In the genomic region with DNA sequence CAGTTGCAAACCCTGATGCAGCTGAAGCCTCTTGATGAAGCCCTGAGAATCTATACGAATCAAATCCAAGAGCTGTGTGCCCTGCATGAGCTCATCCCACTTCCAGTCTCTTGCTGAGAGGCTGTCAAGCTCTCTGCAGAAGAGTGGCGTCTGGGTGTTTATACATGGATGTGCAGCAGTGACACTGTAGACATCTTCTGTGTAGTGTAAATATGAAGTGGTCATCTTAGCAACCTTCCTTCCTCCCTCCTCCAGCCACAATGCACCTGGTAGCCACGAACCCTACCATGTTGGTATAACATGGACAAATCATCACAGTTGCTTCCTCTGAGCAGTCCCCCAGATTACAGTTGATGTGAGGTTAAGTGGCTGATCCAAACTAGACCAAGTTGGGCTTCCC, we compare ENCODE assay signal across 20 cellular contexts. TPM values are rescaled to one million over a fixed set of nuclear protein-coding genes. Genes with fewer than 3 reads are reported as not detected.
DNase-seq lines count a peak whose midpoint lies in the region; ATAC-seq and TF ChIP-seq lines count a peak whose summit lies in the region.
"Had no signal": no experiment of that assay in that cellular context is flagged by ENCODE, and none has a peak within 500 bp of the region (broad histone marks: within the 10 kb centered on the region; RNA-seq: fewer than 3 reads in every experiment).

No MANE protein-coding gene starts in this region.

- no peak overlapping the region for H2BK5ac ChIP-seq in H9 (ENCODE audit: insufficient read length, low read length)
- H2BK5ac ChIP-seq in neuronal stem cell (ENCODE audit: low read length), result no peak overlapping the region

- H3K4me2 ChIP-seq in H9 (ENCODE audit: insufficient read depth, insufficient read length, low read length) (no peak overlapping the region), neuronal stem cell (ENCODE audit: insufficient read depth, low read length, poor library complexity, severe bottlenecking) (no peak overlapping the region)

- no peak overlapping the region for H4K5ac ChIP-seq in H9 (ENCODE audit: insufficient read length, low read depth, low read length)

- no peak for ATAC-seq in HG02763 (IDR thresholded peaks at IDR 0.05; ENCODE audit: unreplicated experiment)
- ATAC-seq: GM12878 had no signal

- H2AFZ ChIP-seq in H9 (ENCODE audit: low read length) (no peak overlapping the region), neuronal stem cell (ENCODE audit: low read length) (peak overlapping the region; percentile 40)

- H4K8ac ChIP-seq in H9 (replicated peaks; ENCODE audit: insufficient read length, low read depth, low read length) (peak overlapping the region; percentile 85), neuronal stem cell (ENCODE audit: low read depth, low read length) (no peak overlapping the region)

- no peak overlapping the region for H3K23ac ChIP-seq in H9 (ENCODE audit: insufficient read length, low read depth, low read length)
- no peak overlapping the region for H3K23ac ChIP-seq in neuronal stem cell (ENCODE audit: low read depth, low read length, poor library complexity)

- no peak overlapping the region for H3K27ac Mint-ChIP-seq in H9
- H3K27ac Mint-ChIP-seq: CD4-positive, alpha-beta T cell; IgD-negative memory B cell had no signal

- in situ Hi-C loops in HAP-1 (cut with MboI; ENCODE audit: low sequenced_read_pairs), result no loop called here

- H3K9ac ChIP-seq in H9 (ENCODE audit: extremely low read depth, insufficient read length, low read length), result no peak overlapping the region
- no peak overlapping the region for H3K9ac ChIP-seq in neuronal stem cell (ENCODE audit: low read depth, low read length, poor library complexity)

- H2BK15ac ChIP-seq in H9 (ENCODE audit: low read depth, low read length), result no peak overlapping the region
- no peak overlapping the region for H2BK15ac ChIP-seq in neuronal stem cell (ENCODE audit: low read length)

- no CpG with 5 or more reads among the region's 3 CpGs for WGBS in H9 (ENCODE audit: extremely low coverage, insufficient read length, low lambda C conversion rate)
- no CpG with 5 or more reads among the region's 3 CpGs for WGBS in neuronal stem cell (ENCODE audit: extremely low coverage in 2 of 2, insufficient read length in 2 of 2, insufficient replicate concordance in 1 of 2), 2 donors

- H2BK20ac ChIP-seq in H9 (ENCODE audit: low read depth, low read length, poor library complexity, severe bottlenecking), result no peak overlapping the region

- H3K9me3 ChIP-seq in A673 (ENCODE audit: low read depth, low read length, poor library complexity, severe bottlenecking), result no peaks in the 10 kb centered on the region
- no peaks in the 10 kb centered on the region for H3K9me3 ChIP-seq in H9 (ENCODE audit: control insufficient read depth, low read depth, low read length)
- H3K9me3 ChIP-seq in neuronal stem cell (replicated peaks in 1 of 2; ENCODE audit: control insufficient read depth in 2 of 2, insufficient read depth in 1 of 2, low read depth in 1 of 2, low read length in 2 of 2), result no peaks in the 10 kb centered on the region
- no peaks in the 10 kb centered on the region for H3K9me3 ChIP-seq in HAP-1
- H3K9me3 ChIP-seq: Caco-2 had no signal

- H2BK12ac ChIP-seq in H9 (ENCODE audit: insufficient read length, low read depth, low read length), result no peak overlapping the region
- no peak overlapping the region for H2BK12ac ChIP-seq in neuronal stem cell (ENCODE audit: low read length)

- H2AK5ac ChIP-seq in H9 (ENCODE audit: insufficient read length, low read length), result no peak overlapping the region
- H2AK5ac ChIP-seq in neuronal stem cell (ENCODE audit: low read depth, low read length), result no peak overlapping the region

- H3K14ac ChIP-seq in H9 (ENCODE audit: insufficient read depth, low read length) (no peak overlapping the region), neuronal stem cell (ENCODE audit: low read length) (no peak overlapping the region)

- H3K9me3 Mint-ChIP-seq in H9, result no peaks in the 10 kb centered on the region
- H3K9me3 Mint-ChIP-seq: CD4-positive, alpha-beta T cell; IgD-negative memory B cell had no signal

- H3K56ac ChIP-seq in H9 (ENCODE audit: insufficient read length, low read depth, low read length), result no peak overlapping the region

- H3K4me3 ChIP-seq in A673 (ENCODE audit: low read depth, low read length, poor library complexity, severe bottlenecking) (no peak overlapping the region), neuronal stem cell (ENCODE audit: low read length in 2 of 2) (no peak overlapping the region), HAP-1 (no peak overlapping the region)
- H3K4me3 ChIP-seq: GM12878 had no signal

- CTCF ChIA-PET in A673 (lab: Charles Lee), result interaction anchor here (1.3 kb wide), 1 partner anchor 9 kb away, joined by 3 read pairs; no protein-coding TSS in a partner anchor

- no peak for TF ChIP-seq CTCF in A673 (conservative IDR thresholded peaks at IDR 0.05; ENCODE audit: low read depth, low read length)
- TF ChIP-seq CTCF in H9 (conservative IDR thresholded peaks at IDR 0.05), result no peak

- no TSS peak for BruUV-seq in A673 (replicated peaks; lab: Mats Ljungman, UMichigan)

- no peaks in the 10 kb centered on the region; a peak in 1 of 7 replicates for H3K36me3 Mint-ChIP-seq in H9 (ENCODE audit: insufficient read depth in 1 of 3, low read depth in 3 of 3)
- H3K36me3 Mint-ChIP-seq: IgD-negative memory B cell had no signal

- POLR2A ChIA-PET in A673 (lab: Charles Lee; ENCODE audit: low non-redundant PET), result no interaction called here

- H4K91ac ChIP-seq in H9 (ENCODE audit: insufficient read length, low read depth, low read length) (no peak overlapping the region), neuronal stem cell (ENCODE audit: low read depth, low read length, poor library complexity) (no peak overlapping the region)

- no peak overlapping the region for H2BK120ac ChIP-seq in H9 (ENCODE audit: low read depth, low read length, poor library complexity, severe bottlenecking)
- no peak overlapping the region for H2BK120ac ChIP-seq in neuronal stem cell (ENCODE audit: low read depth, low read length)

- H3K18ac ChIP-seq in H9 (ENCODE audit: insufficient read length, low read depth, low read length), result no peak overlapping the region
- no peak overlapping the region for H3K18ac ChIP-seq in neuronal stem cell (ENCODE audit: low read length)

- H3T11ph ChIP-seq in H9 (ENCODE audit: low read length), result no peak overlapping the region

- peaks cover 28 to 31% of the 10 kb centered on the region in 2 experiments for H3K4me1 Mint-ChIP-seq in H9
- H3K4me1 Mint-ChIP-seq: IgD-negative memory B cell had no signal

- H3K27me3 Mint-ChIP-seq in H9 (ENCODE audit: low read depth), result peaks cover 5% of the 10 kb centered on the region

- H3K27me3 ChIP-seq in A673 (replicated peaks; ENCODE audit: insufficient read depth, low read depth, low read length, poor library complexity) (no peaks in the 10 kb centered on the region), H9 (ENCODE audit: insufficient read depth, low read length) (no peaks in the 10 kb centered on the region), neuronal stem cell (ENCODE audit: control insufficient read depth in 3 of 3, insufficient read depth in 3 of 3, low read depth in 1 of 3, low read length in 3 of 3) (no peaks in the 10 kb centered on the region), HAP-1 (ENCODE audit: low read depth) (no peaks in the 10 kb centered on the region)

- H3K4ac ChIP-seq in H9 (ENCODE audit: low read depth, low read length) (no peak overlapping the region), neuronal stem cell (ENCODE audit: low read length) (no peak overlapping the region)

- DNase-seq in A673 (ENCODE audit: low spot score) (peak; percentile 32), H9 (no peak), NCI-H69 (lab: John Stamatoyannopoulos, UW) (peak; percentile 30), neuronal stem cell (ENCODE audit: low spot score) (no peak), HAP-1 (ENCODE audit: low spot score in 2 of 2) (no peak)
- DNase-seq: AML-193; Caco-2; CD4-positive, alpha-beta T cell; DND-41; EL; GOT3; H7; KBM-7 had no signal

- intact Hi-C loops in A673 (cut with micrococcal nuclease; ENCODE audit: unreplicated experiment), result loop anchor here (5.0 kb wide), 1 partner anchor 257 kb away; no protein-coding TSS in a partner anchor

- H3K79me2 ChIP-seq in H9 (ENCODE audit: insufficient read depth, low read length), result no peaks in the 10 kb centered on the region

- no peak overlapping the region for H3K4me3 Mint-ChIP-seq in H9
- H3K4me3 Mint-ChIP-seq: CD4-positive, alpha-beta T cell had no signal

- no peak overlapping the region for H3K27ac ChIP-seq in A673 (ENCODE audit: low read depth, low read length, poor library complexity, severe bottlenecking)
- H3K27ac ChIP-seq in H9 (ENCODE audit: insufficient read length, low read depth, low read length), result no peak overlapping the region
- H3K27ac ChIP-seq in neuronal stem cell (replicated peaks; ENCODE audit: low read length), result no peak overlapping the region
- H3K27ac ChIP-seq: C4-2B, HL-60 had no signal

- H3K79me1 ChIP-seq in H9 (ENCODE audit: insufficient read depth, low read depth, low read length, poor library complexity, severe bottlenecking) (no peaks in the 10 kb centered on the region), neuronal stem cell (ENCODE audit: low read depth, low read length) (no peaks in the 10 kb centered on the region)

- H3K23me2 ChIP-seq in H9 (ENCODE audit: insufficient read length, low read depth, low read length, poor library complexity, severe bottlenecking), result no peaks in the 10 kb centered on the region

- H3K36me3 ChIP-seq in A673 (ENCODE audit: insufficient read depth, low read length, poor library complexity, severe bottlenecking) (no peaks in the 10 kb centered on the region), neuronal stem cell (replicated peaks in 1 of 2; ENCODE audit: control insufficient read depth in 2 of 2, insufficient read depth in 2 of 2, low read length in 2 of 2) (no peaks in the 10 kb centered on the region), HAP-1 (replicated peaks) (no peaks in the 10 kb centered on the region)

- no peaks in the 10 kb centered on the region for H4K20me1 ChIP-seq in H9 (ENCODE audit: control insufficient read depth, insufficient read depth, insufficient read length)

- H3K4me1 ChIP-seq in A673 (ENCODE audit: insufficient read depth, low read length, poor library complexity, severe bottlenecking) (peaks cover 32% of the 10 kb centered on the region), H9 (ENCODE audit: insufficient read depth, low read length) (no peaks in the 10 kb centered on the region; the same call in 1 of the 2 replicates), neuronal stem cell (ENCODE audit: control insufficient read depth in 2 of 2, insufficient read depth in 1 of 2, low read depth in 1 of 2, low read length in 2 of 2) (peaks cover 8 to 13% of the 10 kb centered on the region in 2 donors), HAP-1 (no peaks in the 10 kb centered on the region)

RNA-seq across cellular contexts. Expression of a gene that starts 18.3 kb away (rescaled TPM):
- total RNA-seq in A673 (2021), result 0.13 TPM in 1 of 2 replicates, not detected in the other
- not detected in 2 replicates for total RNA-seq in H9 (2021)
- 0.07 TPM for polyA plus RNA-seq in neuronal stem cell (2013, experiment 1 of 2)
- polyA plus RNA-seq in neuronal stem cell (2013, experiment 2 of 2), result 0.04 TPM
- total RNA-seq: CD4-positive, alpha-beta T cell; G401; GM12878; H7; HT1080 had no signal
- polyA plus RNA-seq: IgD-negative memory B cell had no signal

RNA-seq across cellular contexts. Expression of a gene that starts 21.1 kb away (rescaled TPM):
- total RNA-seq in A673 (2021) (14.1 and 15.1 TPM in 2 replicates), H9 (2021) (302 and 309 TPM in 2 replicates)
- polyA plus RNA-seq in neuronal stem cell (2013, experiment 1 of 2), result 97.9 TPM
- 102 TPM for polyA plus RNA-seq in neuronal stem cell (2013, experiment 2 of 2)

Comparison
In these comparisons a context has a peak if more than half of its experiments do, and no peak if none do; other contexts are left out.
1. DNase-seq: peak in A673 (single experiment) and NCI-H69 (single experiment); none in H9 (single experiment), neuronal stem cell (single experiment) and HAP-1 (0 of 2).
2. RNA of a gene that starts 21.1 kb away (total RNA-seq): 302 to 309 TPM in H9; 14.1 to 15.1 TPM in A673; every median in the first group is over 10 times any median in the second.